ENCODE assay signal across 1 cellular context in the genomic region with DNA sequence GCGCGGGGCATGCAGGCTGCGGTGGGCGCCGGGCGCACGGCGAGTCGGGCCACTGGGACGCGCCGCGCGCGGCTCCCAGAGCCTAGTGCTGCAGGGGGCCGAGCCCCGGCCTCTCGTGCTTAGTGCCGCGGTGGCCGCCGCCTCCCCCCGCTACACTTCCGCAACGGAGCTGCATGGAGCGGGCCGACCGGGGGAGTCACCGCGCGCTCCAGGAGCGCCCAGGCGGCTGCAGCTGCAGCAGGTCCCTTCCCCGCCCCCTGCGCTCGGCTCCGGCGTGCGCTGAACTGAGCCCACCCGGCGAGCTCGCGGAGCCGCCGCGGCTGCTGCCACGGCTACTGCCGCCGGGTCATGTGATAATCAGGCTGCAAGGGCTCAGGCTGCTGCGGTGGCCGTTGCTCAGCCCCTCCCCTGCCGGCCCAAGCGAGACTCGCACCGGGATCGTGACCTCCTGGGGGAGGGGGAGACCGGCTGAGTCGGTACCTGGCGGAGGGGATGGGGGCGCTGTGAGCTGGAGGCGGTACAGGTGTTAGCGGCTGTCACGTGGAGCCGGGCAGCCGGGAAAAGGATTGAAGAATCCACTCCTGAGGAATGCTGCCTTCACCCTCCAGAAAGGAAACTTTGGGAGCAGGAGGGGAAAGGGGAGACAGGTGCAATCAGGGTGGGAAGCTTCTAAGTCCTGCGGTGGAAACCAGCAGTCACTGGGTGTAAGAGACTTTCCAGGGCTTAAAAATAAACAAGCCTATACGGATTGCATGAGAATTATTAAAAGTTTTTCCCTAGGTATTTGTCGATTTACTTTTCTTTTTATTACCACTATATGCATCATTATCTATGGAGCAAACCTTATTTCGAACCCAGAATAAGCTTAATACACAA.
A peak's percentile ranks its signal among the peaks of the same experiment; 100 is the strongest.
TF ChIP-seq lines count a peak whose summit lies in the region.

A gene with protein sequence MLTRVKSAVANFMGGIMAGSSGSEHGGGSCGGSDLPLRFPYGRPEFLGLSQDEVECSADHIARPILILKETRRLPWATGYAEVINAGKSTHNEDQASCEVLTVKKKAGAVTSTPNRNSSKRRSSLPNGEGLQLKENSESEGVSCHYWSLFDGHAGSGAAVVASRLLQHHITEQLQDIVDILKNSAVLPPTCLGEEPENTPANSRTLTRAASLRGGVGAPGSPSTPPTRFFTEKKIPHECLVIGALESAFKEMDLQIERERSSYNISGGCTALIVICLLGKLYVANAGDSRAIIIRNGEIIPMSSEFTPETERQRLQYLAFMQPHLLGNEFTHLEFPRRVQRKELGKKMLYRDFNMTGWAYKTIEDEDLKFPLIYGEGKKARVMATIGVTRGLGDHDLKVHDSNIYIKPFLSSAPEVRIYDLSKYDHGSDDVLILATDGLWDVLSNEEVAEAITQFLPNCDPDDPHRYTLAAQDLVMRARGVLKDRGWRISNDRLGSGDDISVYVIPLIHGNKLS (minus strand): TSS at position 352 of the 876 bp plus-strand sequence. CDS start 414 bp downstream, outside the sequence.

TF ChIP-seq in HepG2, 621 proteins besides CTCF, POLR2A, EP300 and RAD21 (continued from another document and continues in another):
- TF ChIP-seq ZNF616 (CRISPR knock-in tag; IDR thresholded peaks at IDR 0.05; ENCODE audit: low read depth) (peak; percentile 45; the same call in 1 of the 2 replicates), MZF1 (CRISPR knock-in tag; IDR thresholded peaks at IDR 0.05; ENCODE audit: borderline replicate concordance) (no peak), ZNF589 (CRISPR knock-in tag; conservative IDR thresholded peaks at IDR 0.05) (peak; percentile 96), SKI (IDR thresholded peaks at IDR 0.05; ENCODE audit: partially characterized antibody) (peak; percentile 66), KLF11 (CRISPR knock-in tag; IDR thresholded peaks at IDR 0.05) (peak; percentile 58; the same call in 1 of the 2 replicates), CEBPG (CRISPR knock-in tag; IDR thresholded peaks at IDR 0.05) (peak; percentile 63), ZSCAN22 (CRISPR knock-in tag; IDR thresholded peaks at IDR 0.05) (0 out of 2 replicates have a peak, but pooled peaks have one; percentile 48), SNAI1 (CRISPR knock-in tag; IDR thresholded peaks at IDR 0.05; ENCODE audit: borderline replicate concordance) (no peak), POLR2G (IDR thresholded peaks at IDR 0.05; ENCODE audit: low read depth, low read length) (peak; percentile 91), MED8 (CRISPR knock-in tag; IDR thresholded peaks at IDR 0.05; ENCODE audit: insufficient replicate concordance) (peak; percentile 50), ZNF34 (CRISPR knock-in tag; IDR thresholded peaks at IDR 0.05; ENCODE audit: borderline replicate concordance) (peak; percentile 68; the same call in 1 of the 2 replicates), ZNF724P (CRISPR knock-in tag; IDR thresholded peaks at IDR 0.05; ENCODE audit: borderline replicate concordance) (no peak; the same call in 1 of the 2 replicates), TCF12 (IDR thresholded peaks at IDR 0.05) (no peak), TCF12 (CRISPR knock-in tag; IDR thresholded peaks at IDR 0.05) (no peak; the same call in none of the 2 replicates), NR3C1 (CRISPR knock-in tag; IDR thresholded peaks at IDR 0.05) (no peak), KDM3A (CRISPR knock-in tag; IDR thresholded peaks at IDR 0.05; ENCODE audit: low read depth) (peak; percentile 98), CREB1 (IDR thresholded peaks at IDR 0.05) (no peak), CREB1 (CRISPR knock-in tag; IDR thresholded peaks at IDR 0.05) (no peak), RARA (CRISPR knock-in tag; IDR thresholded peaks at IDR 0.05) (peak; percentile 88), HCFC1 (IDR thresholded peaks at IDR 0.05; ENCODE audit: low read depth, low read length) (no peak), ZNF510 (CRISPR knock-in tag; IDR thresholded peaks at IDR 0.05; ENCODE audit: low read depth) (no peak)
- TF ChIP-seq, protein P1, sequence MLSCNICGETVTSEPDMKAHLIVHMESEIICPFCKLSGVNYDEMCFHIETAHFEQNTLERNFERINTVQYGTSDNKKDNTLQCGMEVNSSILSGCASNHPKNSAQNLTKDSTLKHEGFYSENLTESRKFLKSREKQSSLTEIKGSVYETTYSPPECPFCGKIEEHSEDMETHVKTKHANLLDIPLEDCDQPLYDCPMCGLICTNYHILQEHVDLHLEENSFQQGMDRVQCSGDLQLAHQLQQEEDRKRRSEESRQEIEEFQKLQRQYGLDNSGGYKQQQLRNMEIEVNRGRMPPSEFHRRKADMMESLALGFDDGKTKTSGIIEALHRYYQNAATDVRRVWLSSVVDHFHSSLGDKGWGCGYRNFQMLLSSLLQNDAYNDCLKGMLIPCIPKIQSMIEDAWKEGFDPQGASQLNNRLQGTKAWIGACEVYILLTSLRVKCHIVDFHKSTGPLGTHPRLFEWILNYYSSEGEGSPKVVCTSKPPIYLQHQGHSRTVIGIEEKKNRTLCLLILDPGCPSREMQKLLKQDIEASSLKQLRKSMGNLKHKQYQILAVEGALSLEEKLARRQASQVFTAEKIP (CRISPR knock-in tag; IDR thresholded peaks at IDR 0.05; ENCODE audit: borderline replicate concordance), result no peak
- TF ChIP-seq, protein P2, sequence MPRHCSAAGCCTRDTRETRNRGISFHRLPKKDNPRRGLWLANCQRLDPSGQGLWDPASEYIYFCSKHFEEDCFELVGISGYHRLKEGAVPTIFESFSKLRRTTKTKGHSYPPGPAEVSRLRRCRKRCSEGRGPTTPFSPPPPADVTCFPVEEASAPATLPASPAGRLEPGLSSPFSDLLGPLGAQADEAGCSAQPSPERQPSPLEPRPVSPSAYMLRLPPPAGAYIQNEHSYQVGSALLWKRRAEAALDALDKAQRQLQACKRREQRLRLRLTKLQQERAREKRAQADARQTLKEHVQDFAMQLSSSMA (CRISPR knock-in tag; IDR thresholded peaks at IDR 0.05), result 0 out of 2 replicates have a peak, but pooled peaks have one; percentile 14
- TF ChIP-seq, protein P3, sequence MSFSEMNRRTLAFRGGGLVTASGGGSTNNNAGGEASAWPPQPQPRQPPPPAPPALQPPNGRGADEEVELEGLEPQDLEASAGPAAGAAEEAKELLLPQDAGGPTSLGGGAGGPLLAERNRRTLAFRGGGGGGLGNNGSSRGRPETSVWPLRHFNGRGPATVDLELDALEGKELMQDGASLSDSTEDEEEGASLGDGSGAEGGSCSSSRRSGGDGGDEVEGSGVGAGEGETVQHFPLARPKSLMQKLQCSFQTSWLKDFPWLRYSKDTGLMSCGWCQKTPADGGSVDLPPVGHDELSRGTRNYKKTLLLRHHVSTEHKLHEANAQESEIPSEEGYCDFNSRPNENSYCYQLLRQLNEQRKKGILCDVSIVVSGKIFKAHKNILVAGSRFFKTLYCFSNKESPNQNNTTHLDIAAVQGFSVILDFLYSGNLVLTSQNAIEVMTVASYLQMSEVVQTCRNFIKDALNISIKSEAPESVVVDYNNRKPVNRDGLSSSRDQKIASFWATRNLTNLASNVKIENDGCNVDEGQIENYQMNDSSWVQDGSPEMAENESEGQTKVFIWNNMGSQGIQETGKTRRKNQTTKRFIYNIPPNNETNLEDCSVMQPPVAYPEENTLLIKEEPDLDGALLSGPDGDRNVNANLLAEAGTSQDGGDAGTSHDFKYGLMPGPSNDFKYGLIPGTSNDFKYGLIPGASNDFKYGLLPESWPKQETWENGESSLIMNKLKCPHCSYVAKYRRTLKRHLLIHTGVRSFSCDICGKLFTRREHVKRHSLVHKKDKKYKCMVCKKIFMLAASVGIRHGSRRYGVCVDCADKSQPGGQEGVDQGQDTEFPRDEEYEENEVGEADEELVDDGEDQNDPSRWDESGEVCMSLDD (CRISPR knock-in tag; IDR thresholded peaks at IDR 0.05; ENCODE audit: borderline replicate concordance), result no peak
- TF ChIP-seq, protein P4, sequence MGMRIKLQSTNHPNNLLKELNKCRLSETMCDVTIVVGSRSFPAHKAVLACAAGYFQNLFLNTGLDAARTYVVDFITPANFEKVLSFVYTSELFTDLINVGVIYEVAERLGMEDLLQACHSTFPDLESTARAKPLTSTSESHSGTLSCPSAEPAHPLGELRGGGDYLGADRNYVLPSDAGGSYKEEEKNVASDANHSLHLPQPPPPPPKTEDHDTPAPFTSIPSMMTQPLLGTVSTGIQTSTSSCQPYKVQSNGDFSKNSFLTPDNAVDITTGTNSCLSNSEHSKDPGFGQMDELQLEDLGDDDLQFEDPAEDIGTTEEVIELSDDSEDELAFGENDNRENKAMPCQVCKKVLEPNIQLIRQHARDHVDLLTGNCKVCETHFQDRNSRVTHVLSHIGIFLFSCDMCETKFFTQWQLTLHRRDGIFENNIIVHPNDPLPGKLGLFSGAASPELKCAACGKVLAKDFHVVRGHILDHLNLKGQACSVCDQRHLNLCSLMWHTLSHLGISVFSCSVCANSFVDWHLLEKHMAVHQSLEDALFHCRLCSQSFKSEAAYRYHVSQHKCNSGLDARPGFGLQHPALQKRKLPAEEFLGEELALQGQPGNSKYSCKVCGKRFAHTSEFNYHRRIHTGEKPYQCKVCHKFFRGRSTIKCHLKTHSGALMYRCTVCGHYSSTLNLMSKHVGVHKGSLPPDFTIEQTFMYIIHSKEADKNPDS (CRISPR knock-in tag; IDR thresholded peaks at IDR 0.05), result peak; percentile 78; the same call in 1 of the 2 replicates
- TF ChIP-seq, protein P5, sequence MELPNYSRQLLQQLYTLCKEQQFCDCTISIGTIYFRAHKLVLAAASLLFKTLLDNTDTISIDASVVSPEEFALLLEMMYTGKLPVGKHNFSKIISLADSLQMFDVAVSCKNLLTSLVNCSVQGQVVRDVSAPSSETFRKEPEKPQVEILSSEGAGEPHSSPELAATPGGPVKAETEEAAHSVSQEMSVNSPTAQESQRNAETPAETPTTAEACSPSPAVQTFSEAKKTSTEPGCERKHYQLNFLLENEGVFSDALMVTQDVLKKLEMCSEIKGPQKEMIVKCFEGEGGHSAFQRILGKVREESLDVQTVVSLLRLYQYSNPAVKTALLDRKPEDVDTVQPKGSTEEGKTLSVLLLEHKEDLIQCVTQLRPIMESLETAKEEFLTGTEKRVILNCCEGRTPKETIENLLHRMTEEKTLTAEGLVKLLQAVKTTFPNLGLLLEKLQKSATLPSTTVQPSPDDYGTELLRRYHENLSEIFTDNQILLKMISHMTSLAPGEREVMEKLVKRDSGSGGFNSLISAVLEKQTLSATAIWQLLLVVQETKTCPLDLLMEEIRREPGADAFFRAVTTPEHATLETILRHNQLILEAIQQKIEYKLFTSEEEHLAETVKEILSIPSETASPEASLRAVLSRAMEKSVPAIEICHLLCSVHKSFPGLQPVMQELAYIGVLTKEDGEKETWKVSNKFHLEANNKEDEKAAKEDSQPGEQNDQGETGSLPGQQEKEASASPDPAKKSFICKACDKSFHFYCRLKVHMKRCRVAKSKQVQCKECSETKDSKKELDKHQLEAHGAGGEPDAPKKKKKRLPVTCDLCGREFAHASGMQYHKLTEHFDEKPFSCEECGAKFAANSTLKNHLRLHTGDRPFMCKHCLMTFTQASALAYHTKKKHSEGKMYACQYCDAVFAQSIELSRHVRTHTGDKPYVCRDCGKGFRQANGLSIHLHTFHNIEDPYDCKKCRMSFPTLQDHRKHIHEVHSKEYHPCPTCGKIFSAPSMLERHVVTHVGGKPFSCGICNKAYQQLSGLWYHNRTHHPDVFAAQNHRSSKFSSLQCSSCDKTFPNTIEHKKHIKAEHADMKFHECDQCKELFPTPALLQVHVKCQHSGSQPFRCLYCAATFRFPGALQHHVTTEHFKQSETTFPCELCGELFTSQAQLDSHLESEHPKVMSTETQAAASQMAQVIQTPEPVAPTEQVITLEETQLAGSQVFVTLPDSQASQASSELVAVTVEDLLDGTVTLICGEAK (IDR thresholded peaks at IDR 0.05), result no peak
- TF ChIP-seq, protein P5 (CRISPR knock-in tag; IDR thresholded peaks at IDR 0.05), result no peak; the same call in 1 of the 2 replicates
- TF ChIP-seq, protein P6, sequence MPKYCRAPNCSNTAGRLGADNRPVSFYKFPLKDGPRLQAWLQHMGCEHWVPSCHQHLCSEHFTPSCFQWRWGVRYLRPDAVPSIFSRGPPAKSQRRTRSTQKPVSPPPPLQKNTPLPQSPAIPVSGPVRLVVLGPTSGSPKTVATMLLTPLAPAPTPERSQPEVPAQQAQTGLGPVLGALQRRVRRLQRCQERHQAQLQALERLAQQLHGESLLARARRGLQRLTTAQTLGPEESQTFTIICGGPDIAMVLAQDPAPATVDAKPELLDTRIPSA (CRISPR knock-in tag; IDR thresholded peaks at IDR 0.05; ENCODE audit: borderline replicate concordance), result no peak
